ENCODE assay signal across 24 cellular contexts in genomic region chr17:68961204-68961893, GRCh38. TPM values are rescaled to one million over a fixed set of nuclear protein-coding genes. Genes with fewer than 3 reads are reported as not detected.
DNase-seq lines count a peak whose midpoint lies in the region; ATAC-seq and TF ChIP-seq lines count a peak whose summit lies in the region.
"Had no signal": no experiment of that assay in that cellular context is flagged by ENCODE, and none has a peak within 500 bp of the region (broad histone marks: within the 10 kb centered on the region; RNA-seq: fewer than 3 reads in every experiment).

No MANE protein-coding gene starts in this region.

- H3K4me3 ChIP-seq in OCI-LY3 (ENCODE audit: low read length) (no peak overlapping the region), heart right ventricle (no peak overlapping the region)
- H3K4me3 ChIP-seq: cardiac muscle cell, esophagus squamous epithelium, pancreas had no signal

- no peak overlapping the region for H3K27ac ChIP-seq in OCI-LY3 (ENCODE audit: low read length)
- peak overlapping the region in 4 of 10 donors; percentile 8 to 45 (median 26) for H3K27ac ChIP-seq in heart right ventricle
- H3K27ac ChIP-seq: 22Rv1, cardiac muscle cell, esophagus squamous epithelium, pancreas had no signal

- H3K9ac ChIP-seq in OCI-LY3 (ENCODE audit: low read length), result no peak overlapping the region

- H3K4me1 ChIP-seq in OCI-LY3 (ENCODE audit: low read length) (peaks cover 4% of the 10 kb centered on the region; the same call in 1 of the 2 replicates), heart right ventricle (peaks cover 0 to 9% (median 0%) of the 10 kb centered on the region in 9 donors)
- H3K4me1 ChIP-seq: BE2C, Caco-2, esophagus squamous epithelium, pancreas had no signal

- H3K79me2 ChIP-seq in OCI-LY3 (ENCODE audit: low read length), result no peaks in the 10 kb centered on the region

- DNase-seq in NCI-H82 (lab: John Stamatoyannopoulos, UW), result peak; percentile 77
- no peak for DNase-seq in NCI-H82 treated with DMSO at 0.1 percent for 48 hours (lab: John Stamatoyannopoulos, UW; ENCODE audit: unreplicated experiment)
- peak; percentile 12 to 48 for DNase-seq in heart right ventricle
- no peak for DNase-seq in sciatic nerve (ENCODE audit: low spot score)
- no peak for DNase-seq in AG08395 (ENCODE audit: low spot score)
- DNase-seq: activated CD4-positive, alpha-beta T cell treated with anti-CD3 and anti-CD28 coated beads, Interleukin-2, amount 10 ng/mL, durations not matched to agents 24 days and 14 days; activated CD8-positive, alpha-beta memory T cell treated with anti-CD3 and anti-CD28 coated beads, Interleukin-2, amount 50 U/mL, for 4 hours; activated gamma-delta T cell; amniotic stem cell; BE2C; Caco-2; effector CD4-positive, alpha-beta T cell; esophagus squamous epithelium; natural killer cell; NCI-H1092 treated with DMSO at 0.1 percent for 48 hours; pancreas; small intestine; stimulated activated CD4-positive, alpha-beta T cell treated with anti-CD3 and anti-CD28 coated beads, Interleukin-4, amount 100 ng/mL, for 4 hours had no signal

- WGBS in heart right ventricle, 2 donors, result 28 to 34% methylated on average over 10 of the region's 10 CpGs

- peak overlapping the region; percentile 26; the same call in 1 of the 2 replicates for H3K4me2 ChIP-seq in OCI-LY3 (ENCODE audit: low read length)

- TF ChIP-seq CTCF in OCI-LY3 (IDR thresholded peaks at IDR 0.05; ENCODE audit: low read depth, low read length) (no peak), heart right ventricle (IDR thresholded peaks at IDR 0.05) (no peak)

- H4K20me1 ChIP-seq in OCI-LY3 (ENCODE audit: insufficient read depth, low read length), result no peaks in the 10 kb centered on the region

- H3K36me3 ChIP-seq in OCI-LY3 (replicated peaks; ENCODE audit: low read depth, low read length), result no peaks in the 10 kb centered on the region
- H3K36me3 ChIP-seq in heart right ventricle, result no peaks in the 10 kb centered on the region
- H3K36me3 ChIP-seq: BE2C, cardiac muscle cell, esophagus squamous epithelium, pancreas had no signal

- no peaks in the 10 kb centered on the region for H3K27me3 ChIP-seq in OCI-LY3 (ENCODE audit: low read depth, low read length)
- no peaks in the 10 kb centered on the region for H3K27me3 ChIP-seq in heart right ventricle
- H3K27me3 ChIP-seq: BE2C, cardiac muscle cell, esophagus squamous epithelium, pancreas had no signal

- ATAC-seq in heart right ventricle, result peak; percentile 37 to 94 (median 72)
- peak; percentile 28 for ATAC-seq in sciatic nerve
- ATAC-seq in HG02870 (IDR thresholded peaks at IDR 0.05; ENCODE audit: unreplicated experiment), result no peak
- no peak for ATAC-seq in GM18858 (IDR thresholded peaks at IDR 0.05; ENCODE audit: unreplicated experiment)
- ATAC-seq: natural killer cell, pancreas had no signal

- no peaks in the 10 kb centered on the region for H3K9me3 ChIP-seq in OCI-LY3 (ENCODE audit: insufficient read depth, low read length)
- H3K9me3 ChIP-seq in heart right ventricle, result peaks cover 0 to 8% (median 0%) of the 10 kb centered on the region in 11 donors
- H3K9me3 ChIP-seq: BE2C, esophagus squamous epithelium, pancreas had no signal

- intact Hi-C loops in heart right ventricle (cut with DNase I), result loop anchor here in 1 of 10 donors (10.0 kb wide), 1 partner anchor 273 kb away; no protein-coding TSS in a partner anchor
- intact Hi-C loops in sciatic nerve (cut with DNase I), result no loop called here

- peak overlapping the region; percentile 51 for H2AFZ ChIP-seq in OCI-LY3 (ENCODE audit: low read depth, low read length)

RNA-seq across cellular contexts. Expression of gene ABCA8, which starts 6.2 kb away (rescaled TPM):
- total RNA-seq in heart right ventricle (10 to 100 TPM; 21.5 to 93.0 (median 35.7) TPM), sciatic nerve (383 TPM)
- 10 to 100 TPM; 10.1 to 46.6 TPM for polyA plus RNA-seq in heart right ventricle
- total RNA-seq: activated CD4-positive, alpha-beta T cell treated with anti-CD3 and anti-CD28 coated beads, Interleukin-2, amount 10 ng/mL, durations not matched to agents 24 days and 14 days; H4; natural killer cell had no signal

Comparison
In these comparisons a context has a peak if more than half of its experiments do, and no peak if none do; other contexts are left out.
1. DNase-seq: peak in NCI-H82 (single experiment) and heart right ventricle (2 of 2); none in NCI-H82 treated with DMSO at 0.1 percent for 48 hours (single experiment), sciatic nerve (single experiment) and AG08395 (single experiment).
2. ATAC-seq: peak in heart right ventricle (8 of 8) and sciatic nerve (single experiment); none in HG02870 (single experiment) and GM18858 (single experiment).